In genomic region chr2:47326394-47326793, GRCh38 we compare ENCODE assay signal across 6 cellular contexts. TPM values are rescaled to one million over a fixed set of nuclear protein-coding genes. Genes with fewer than 3 reads are reported as not detected.
"Had no signal": no experiment of that assay in that cellular context is flagged by ENCODE, and none has a peak within 500 bp of the region (broad histone marks: within the 10 kb centered on the region; RNA-seq: fewer than 3 reads in every experiment).

No MANE protein-coding gene starts in this region.

RNA-seq across cellular contexts. Expression of gene EPCAM, which starts 42.7 kb away (rescaled TPM):
- total RNA-seq: activated CD4-positive, alpha-beta memory T cell treated with anti-CD3 and anti-CD28 coated beads, Interleukin-2, amount 10 ng/mL, durations not matched to agents 7 days and 5 days; activated CD4-positive, alpha-beta T cell treated with anti-CD3 and anti-CD28 coated beads, Interleukin-2, amount 10 ng/mL, durations not matched to agents 7 days and 5 days; activated CD8-positive, alpha-beta T cell treated with anti-CD3 and anti-CD28 coated beads, Interleukin-2, amount 10 ng/mL, durations not matched to agents 7 days and 5 days; T-helper 1 cell treated with Interleukin-12 subunit alpha and Interleukin-12 subunit beta and Interleukin-4 antibody, amounts not matched to agents 30 ng/mL and 1 ng/mL, for 36 hours; T-helper 17 cell; T-helper 2 cell treated with Interferon-gamma antibody and Interleukin-4, amounts not matched to agents 100 ng/mL and 5 ng/mL, for 36 hours had no signal
